Comparison of ENCODE assay signal across 10 cellular contexts in genomic region chr1:8472668-8473067, GRCh38.
A peak's percentile ranks its signal among the peaks of the same experiment; 100 is the strongest.
DNase-seq lines count a peak whose midpoint lies in the region; ATAC-seq and TF ChIP-seq lines count a peak whose summit lies in the region.
"Had no signal": no experiment of that assay in that cellular context is flagged by ENCODE, and none has a peak within 500 bp of the region (broad histone marks: within the 10 kb centered on the region; RNA-seq: fewer than 3 reads in every experiment).

No MANE protein-coding gene starts in this region.

- no peak overlapping the region for H3K4me2 ChIP-seq in PC-9

- peak; percentile 38 for ATAC-seq in GM21367 (IDR thresholded peaks at IDR 0.05; ENCODE audit: unreplicated experiment)
- peak; percentile 96 for ATAC-seq in activated naive CD8-positive, alpha-beta T cell treated with anti-CD3 and anti-CD28 coated beads, Interleukin-2, amount 10 ng/mL, durations not matched to agents 7 days and 5 days (ENCODE audit: low read depth)
- ATAC-seq in stimulated activated memory B cell treated with anti-CD40 and anti-IgM and Interleukin-4, amounts not matched to agents 10 μg/mL and 1 μg/mL and 100 μg/mL, for 72 hours, result peak; percentile 77

- H3K9me2 ChIP-seq in PC-9 (ENCODE audit: insufficient read depth), result no peaks in the 10 kb centered on the region

- BruUV-seq in PC-9 (replicated peaks; lab: Mats Ljungman, UMichigan), result no TSS peak

- no peak overlapping the region for H3K4me3 ChIP-seq in PC-9
- no peak overlapping the region for H3K4me3 ChIP-seq in dorsolateral prefrontal cortex
- H3K4me3 ChIP-seq: esophagus muscularis mucosa, Peyer's patch had no signal

- no peaks in the 10 kb centered on the region for H3K9me3 ChIP-seq in PC-9 (ENCODE audit: insufficient read depth, low read depth)
- H3K9me3 ChIP-seq: esophagus muscularis mucosa, Peyer's patch had no signal

- H3F3A ChIP-seq in PC-9 (ENCODE audit: insufficient read depth, low read depth), result no peaks in the 10 kb centered on the region

- 0 out of 2 replicates have a peak overlapping the region, but pooled peaks have one; percentile 1 for H3K27ac ChIP-seq in PC-9
- H3K27ac ChIP-seq in dorsolateral prefrontal cortex, result no peak overlapping the region
- H3K27ac ChIP-seq: esophagus muscularis mucosa, Peyer's patch had no signal

- peaks cover 39% of the 10 kb centered on the region for H3K4me1 Mint-ChIP-seq in activated naive CD8-positive, alpha-beta T cell treated with anti-CD3 and anti-CD28 coated beads, Interleukin-2, amount 10 ng/mL, durations not matched to agents 7 days and 5 days
- H3K4me1 Mint-ChIP-seq in stimulated activated memory B cell treated with anti-CD40 and anti-IgM and Interleukin-4, amounts not matched to agents 10 μg/mL and 1 μg/mL and 100 μg/mL, for 72 hours, result peaks cover 31% of the 10 kb centered on the region

- H3K4me3 Mint-ChIP-seq in activated naive CD8-positive, alpha-beta T cell treated with anti-CD3 and anti-CD28 coated beads, Interleukin-2, amount 10 ng/mL, durations not matched to agents 7 days and 5 days, result peak overlapping the region; percentile 33
- H3K4me3 Mint-ChIP-seq in stimulated activated memory B cell treated with anti-CD40 and anti-IgM and Interleukin-4, amounts not matched to agents 10 μg/mL and 1 μg/mL and 100 μg/mL, for 72 hours, result no peak overlapping the region

- no peaks in the 10 kb centered on the region for H3K27me3 Mint-ChIP-seq in activated naive CD8-positive, alpha-beta T cell treated with anti-CD3 and anti-CD28 coated beads, Interleukin-2, amount 10 ng/mL, durations not matched to agents 7 days and 5 days
- no peaks in the 10 kb centered on the region for H3K27me3 Mint-ChIP-seq in stimulated activated memory B cell treated with anti-CD40 and anti-IgM and Interleukin-4, amounts not matched to agents 10 μg/mL and 1 μg/mL and 100 μg/mL, for 72 hours

- POLR2A ChIA-PET in PC-9 (lab: Charles Lee; ENCODE audit: unreplicated experiment), result interaction anchor here (0.7 kb wide), 1 partner anchor 60 kb away, joined by 7 read pairs; no protein-coding TSS in a partner anchor
- POLR2A ChIA-PET in activated naive CD8-positive, alpha-beta T cell treated with anti-CD3 and anti-CD28 coated beads, Interleukin-2, amount 10 ng/mL, durations not matched to agents 7 days and 5 days (lab: Charles Lee), result interaction anchor here (0.7 to 1.0 kb wide), 2 partner anchors 45 to 53 kb away, joined by 3 read pairs; no protein-coding TSS in a partner anchor

- no peaks in the 10 kb centered on the region for H3K9me3 Mint-ChIP-seq in activated naive CD8-positive, alpha-beta T cell treated with anti-CD3 and anti-CD28 coated beads, Interleukin-2, amount 10 ng/mL, durations not matched to agents 7 days and 5 days
- no peaks in the 10 kb centered on the region for H3K9me3 Mint-ChIP-seq in stimulated activated memory B cell treated with anti-CD40 and anti-IgM and Interleukin-4, amounts not matched to agents 10 μg/mL and 1 μg/mL and 100 μg/mL, for 72 hours

- DNase-seq in PC-9 (peak in 1 of 2 experiments; percentile 68), GM19240 (ENCODE audit: insufficient read length, low spot score) (no peak), dorsolateral prefrontal cortex (no peak), epidermal melanocyte (ENCODE audit: insufficient read length, low spot score) (no peak)
- no peak for DNase-seq in activated naive CD8-positive, alpha-beta T cell treated with anti-CD3 and anti-CD28 coated beads, Interleukin-2, amount 10 ng/mL, durations not matched to agents 7 days and 5 days
- DNase-seq: NCI-H1092 had no signal

- intact Hi-C loops in PC-9 (cut with micrococcal nuclease; ENCODE audit: unreplicated experiment), result no loop called here
- intact Hi-C loops in dorsolateral prefrontal cortex (cut with DNase I), result no loop called here

- H3K4me1 ChIP-seq in PC-9 (replicated peaks; ENCODE audit: insufficient read depth), result peaks cover 21% of the 10 kb centered on the region; the same call in 1 of the 2 replicates

- no peaks in the 10 kb centered on the region for H3K36me3 Mint-ChIP-seq in activated naive CD8-positive, alpha-beta T cell treated with anti-CD3 and anti-CD28 coated beads, Interleukin-2, amount 10 ng/mL, durations not matched to agents 7 days and 5 days
- H3K36me3 Mint-ChIP-seq in stimulated activated memory B cell treated with anti-CD40 and anti-IgM and Interleukin-4, amounts not matched to agents 10 μg/mL and 1 μg/mL and 100 μg/mL, for 72 hours, result no peaks in the 10 kb centered on the region

- H3K27me3 ChIP-seq in PC-9 (ENCODE audit: insufficient read depth, low read depth), result no peaks in the 10 kb centered on the region
- H3K27me3 ChIP-seq in dorsolateral prefrontal cortex, result no peaks in the 10 kb centered on the region
- H3K27me3 ChIP-seq: esophagus muscularis mucosa, Peyer's patch had no signal

- peak overlapping the region; percentile 54 for H3K27ac Mint-ChIP-seq in activated naive CD8-positive, alpha-beta T cell treated with anti-CD3 and anti-CD28 coated beads, Interleukin-2, amount 10 ng/mL, durations not matched to agents 7 days and 5 days
- peak overlapping the region; percentile 2 for H3K27ac Mint-ChIP-seq in stimulated activated memory B cell treated with anti-CD40 and anti-IgM and Interleukin-4, amounts not matched to agents 10 μg/mL and 1 μg/mL and 100 μg/mL, for 72 hours

- no peak overlapping the region for H2AFZ ChIP-seq in PC-9

- H4K20me1 ChIP-seq in PC-9 (ENCODE audit: insufficient read depth), result no peaks in the 10 kb centered on the region; the same call in 1 of the 2 replicates

- H3K36me3 ChIP-seq in PC-9 (ENCODE audit: low read depth), result no peaks in the 10 kb centered on the region
- H3K36me3 ChIP-seq: esophagus muscularis mucosa, Peyer's patch had no signal

- CTCF ChIA-PET in PC-9 (lab: Charles Lee), result no interaction called here

- H3K79me2 ChIP-seq in PC-9 (ENCODE audit: low read depth), result no peaks in the 10 kb centered on the region

- no peak for TF ChIP-seq CTCF in PC-9 (conservative IDR thresholded peaks at IDR 0.05)
- no peak for TF ChIP-seq CTCF in dorsolateral prefrontal cortex (IDR thresholded peaks at IDR 0.05 in 54 of 56, conservative IDR thresholded peaks at IDR 0.05 in 2 of 56; ENCODE audit: low read depth in 1 of 56, partially characterized antibody in 56 of 56)

Comparison
In these comparisons a context has a peak if more than half of its experiments do, and no peak if none do; other contexts are left out.
1. ATAC-seq: peak in every context shown above with its lines; median percentile 96 in activated naive CD8-positive, alpha-beta T cell treated with anti-CD3 and anti-CD28 coated beads, Interleukin-2, amount 10 ng/mL, durations not matched to agents 7 days and 5 days; 77 in stimulated activated memory B cell treated with anti-CD40 and anti-IgM and Interleukin-4, amounts not matched to agents 10 μg/mL and 1 μg/mL and 100 μg/mL, for 72 hours; 38 in GM21367.